ENCODE assay signal across 31 cellular contexts in genomic region chr5:125815-126214, GRCh38. TPM values are rescaled to one million over a fixed set of nuclear protein-coding genes. Genes with fewer than 3 reads are reported as not detected.
"Had no signal": no experiment of that assay in that cellular context is flagged by ENCODE, and none has a peak within 500 bp of the region (broad histone marks: within the 10 kb centered on the region; RNA-seq: fewer than 3 reads in every experiment).

No MANE protein-coding gene starts in this region.

- H3K4me3 Mint-ChIP-seq: activated CD8-positive, alpha-beta T cell treated with anti-CD3 and anti-CD28 coated beads for 36 hours; activated naive CD8-positive, alpha-beta T cell treated with anti-CD3 and anti-CD28 coated beads, Interleukin-2, amount 10 ng/mL, durations not matched to agents 7 days and 5 days; activated T-cell treated with anti-CD3 and anti-CD28 coated beads, Interleukin-2, amount 50 U/mL, for 72 hours had no signal

- H3K27ac Mint-ChIP-seq: activated CD8-positive, alpha-beta T cell treated with anti-CD3 and anti-CD28 coated beads for 36 hours; activated naive CD8-positive, alpha-beta T cell treated with anti-CD3 and anti-CD28 coated beads, Interleukin-2, amount 10 ng/mL, durations not matched to agents 7 days and 5 days; activated T-cell treated with anti-CD3 and anti-CD28 coated beads, Interleukin-2, amount 50 U/mL, for 72 hours; activated T-helper 2 cell treated with anti-CD3 and anti-CD28 coated beads, Interferon-gamma antibody, Interleukin-2, Interleukin-4, amounts not matched to agents 10 μg/mL and 5 μg/mL and 100 μg/mL, durations not matched to agents 14 hours and 24 hours and 36 hours had no signal

- H3K27ac ChIP-seq: adrenal gland, breast epithelium, Peyer's patch, RWPE1, SJCRH30, WERI-Rb-1 had no signal

- ATAC-seq: activated CD4-positive, CD25-positive, alpha-beta regulatory T cell treated with anti-CD3 and anti-CD28 coated beads, Interleukin-2, amount 50 U/mL, for 24 hours; activated CD8-positive, alpha-beta T cell treated with anti-CD3 and anti-CD28 coated beads for 36 hours; activated T-cell treated with anti-CD3 and anti-CD28 coated beads, Interleukin-2, amount 50 U/mL, for 72 hours had no signal

- H3K4me3 ChIP-seq: adrenal gland, breast epithelium, Peyer's patch, SJCRH30 had no signal

- H3K36me3 ChIP-seq: adrenal gland, breast epithelium, Peyer's patch, SJCRH30, WERI-Rb-1 had no signal

- H3K36me3 Mint-ChIP-seq: activated naive CD8-positive, alpha-beta T cell treated with anti-CD3 and anti-CD28 coated beads, Interleukin-2, amount 10 ng/mL, durations not matched to agents 7 days and 5 days had no signal

- H3K9ac ChIP-seq: SK-N-SH had no signal

- H3K4me1 ChIP-seq: adrenal gland, breast epithelium, Peyer's patch, SJCRH30 had no signal

- H3K27me3 ChIP-seq: adrenal gland, breast epithelium, Peyer's patch, SJCRH30 had no signal

- H3K4me1 Mint-ChIP-seq: activated naive CD8-positive, alpha-beta T cell treated with anti-CD3 and anti-CD28 coated beads, Interleukin-2, amount 10 ng/mL, durations not matched to agents 7 days and 5 days had no signal

- DNase-seq: activated CD4-positive, alpha-beta T cell treated with anti-CD3 and anti-CD28 coated beads for 4 hours; activated CD8-positive, alpha-beta memory T cell treated with anti-CD3 and anti-CD28 coated beads, Interleukin-2, amount 50 U/mL, for 4 hours; activated CD8-positive, alpha-beta T cell treated with anti-CD3 and anti-CD28 coated beads for 36 hours; activated gamma-delta T cell treated with Interleukin-2 at 50 U/mL for 16 hours; activated naive CD4-positive, alpha-beta T cell treated with anti-CD3 and anti-CD28 coated beads, Interleukin-2, amount 50 U/mL, for 16 hours; activated naive CD8-positive, alpha-beta T cell treated with anti-CD3 and anti-CD28 coated beads, Interleukin-2, amount 10 ng/mL, durations not matched to agents 7 days and 5 days; activated T-cell treated with anti-CD3 and anti-CD28 coated beads, Interleukin-2, amount 50 U/mL, for 72 hours; adrenal gland; anterior cingulate cortex; caudate nucleus; Karpas-422; NCI-H1105 treated with DMSO at 0.1 percent for 48 hours; NCI-H1436 treated with DMSO at 0.1 percent for 48 hours; NCI-H187 treated with DMSO at 0.1 percent for 48 hours; NCI-H2081 treated with DMSO at 0.1 percent for 48 hours; NCI-H2171; NCI-H2227 treated with DMSO at 0.1 percent for 48 hours; NCI-H446 treated with DMSO at 0.1 percent for 48 hours; NCI-H526; NCI-H774; Peyer's patch; Right ventricle myocardium superior; SJCRH30; SK-N-SH; T-helper 1 cell; WERI-Rb-1 had no signal

- H3K9me3 ChIP-seq: adrenal gland, SJCRH30 had no signal

RNA-seq across cellular contexts. Expression of gene PLEKHG4B, which starts 33.8 kb away (rescaled TPM):
- total RNA-seq: activated CD8-positive, alpha-beta T cell treated with anti-CD3 and anti-CD28 coated beads for 36 hours; activated T-cell treated with anti-CD3 and anti-CD28 coated beads, Interleukin-2, amount 50 U/mL, for 72 hours; activated T-helper 2 cell treated with anti-CD3 and anti-CD28 coated beads, Interferon-gamma antibody, Interleukin-2, Interleukin-4, amounts not matched to agents 10 μg/mL and 5 μg/mL and 100 μg/mL, durations not matched to agents 14 hours and 24 hours and 36 hours; Right ventricle myocardium superior; T-helper 2 cell treated with Interferon-gamma antibody and Interleukin-4, amounts not matched to agents 100 ng/mL and 5 ng/mL, for 36 hours had no signal
